16 cellular contexts compared by ENCODE assay signal in the genomic region with DNA sequence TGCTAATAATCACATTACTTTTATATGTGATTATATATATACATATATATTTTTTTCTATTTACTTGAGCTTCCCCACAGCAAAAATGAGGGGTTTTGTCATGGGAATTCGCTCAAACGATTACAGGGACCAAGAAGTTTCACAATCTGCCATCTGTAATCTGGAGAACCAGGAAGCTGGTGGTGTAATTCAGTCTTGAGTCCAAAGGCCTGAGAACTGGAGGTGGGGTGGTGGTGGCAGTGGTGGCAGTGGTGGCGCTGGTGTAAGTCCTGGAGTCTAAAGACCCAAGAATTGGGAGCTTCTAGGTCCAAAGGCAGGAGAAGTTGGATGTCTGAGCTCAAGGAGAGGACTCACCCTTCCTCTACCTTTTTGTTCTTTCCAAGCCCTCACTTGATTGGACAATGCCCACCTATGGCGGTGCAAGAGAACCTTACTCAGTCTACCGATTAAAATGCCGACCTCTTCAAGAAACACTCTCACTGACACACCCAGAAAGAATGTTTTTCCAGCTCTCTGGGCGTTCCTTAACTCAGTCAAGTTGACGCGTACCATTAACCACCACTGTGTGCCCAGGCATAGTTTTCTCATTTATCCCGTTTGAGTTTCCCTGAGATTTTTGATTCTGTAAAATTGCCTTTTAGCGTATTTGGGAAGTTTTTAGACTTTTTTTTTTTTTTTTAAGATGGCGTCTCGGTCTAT. TPM values are rescaled to one million over a fixed set of nuclear protein-coding genes. Genes with fewer than 3 reads are reported as not detected.
DNase-seq lines count a peak whose midpoint lies in the region; ATAC-seq and TF ChIP-seq lines count a peak whose summit lies in the region.
"Had no signal": no experiment of that assay in that cellular context is flagged by ENCODE, and none has a peak within 500 bp of the region (broad histone marks: within the 10 kb centered on the region; RNA-seq: fewer than 3 reads in every experiment).

No MANE protein-coding gene starts in this region.

- DNase-seq in NB4 (ENCODE audit: low read depth) (peak; percentile 16), nephron progenitor cell (no peak), suprapubic skin (ENCODE audit: low spot score in 2 of 2) (no peak)
- DNase-seq: activated naive CD8-positive, alpha-beta T cell treated with anti-CD3 and anti-CD28 coated beads, Interleukin-2, amount 10 ng/mL, durations not matched to agents 7 days and 5 days; cerebellar nuclear complex; NCI-H1048; NCI-H226; SK-N-SH; spleen; WERI-Rb-1 had no signal

- H3K4me1 ChIP-seq in suprapubic skin: peaks cover 10% of the 10 kb centered on the region

- H3K27ac ChIP-seq in suprapubic skin: no peak overlapping the region
- H3K27ac ChIP-seq: C4-2B, epithelial cell of prostate, WERI-Rb-1 had no signal

- TF ChIP-seq CTCF in NB4 (IDR thresholded peaks at IDR 0.05; ENCODE audit: low read depth, low read length): no peak
- no peak for TF ChIP-seq CTCF in nephron progenitor cell (IDR thresholded peaks at IDR 0.05)
- TF ChIP-seq CTCF in suprapubic skin (IDR thresholded peaks at IDR 0.05): no peak

- ATAC-seq in HG02981 (IDR thresholded peaks at IDR 0.05; ENCODE audit: unreplicated experiment): no peak
- ATAC-seq in GM21367 (IDR thresholded peaks at IDR 0.05; ENCODE audit: unreplicated experiment): no peak

- H3K27me3 Mint-ChIP-seq in dendritic cell treated with granulocyte-macrophage colony-stimulating factor and Interleukin-4, amounts not matched to agents 40 ng/mL and 50 ng/mL, for 4 days: no peaks in the 10 kb centered on the region
- H3K27me3 Mint-ChIP-seq in nephron progenitor cell (ENCODE audit: low read depth, poor library complexity): peaks cover 2% of the 10 kb centered on the region
- H3K27me3 Mint-ChIP-seq: activated naive CD8-positive, alpha-beta T cell treated with anti-CD3 and anti-CD28 coated beads, Interleukin-2, amount 10 ng/mL, durations not matched to agents 7 days and 5 days had no signal

- peaks cover 37% of the 10 kb centered on the region for H3K36me3 Mint-ChIP-seq in dendritic cell treated with granulocyte-macrophage colony-stimulating factor and Interleukin-4, amounts not matched to agents 40 ng/mL and 50 ng/mL, for 4 days (ENCODE audit: low read depth)
- H3K36me3 Mint-ChIP-seq in nephron progenitor cell (ENCODE audit: low read depth): peaks cover 21% of the 10 kb centered on the region

- H3K27ac Mint-ChIP-seq in dendritic cell treated with granulocyte-macrophage colony-stimulating factor and Interleukin-4, amounts not matched to agents 40 ng/mL and 50 ng/mL, for 4 days: peak overlapping the region; percentile 46
- H3K27ac Mint-ChIP-seq in nephron progenitor cell: peak overlapping the region; percentile 94

- no peak for TF ChIP-seq EP300 in suprapubic skin (IDR thresholded peaks at IDR 0.05)

- peaks cover 34% of the 10 kb centered on the region for H3K36me3 ChIP-seq in suprapubic skin

- no peaks in the 10 kb centered on the region for H3K9me3 ChIP-seq in suprapubic skin
- H3K9me3 ChIP-seq: SK-N-SH, spleen had no signal

- 91% methylated on average over 13 of the region's 13 CpGs for WGBS in suprapubic skin

- no peaks in the 10 kb centered on the region for H3K9me3 Mint-ChIP-seq in dendritic cell treated with granulocyte-macrophage colony-stimulating factor and Interleukin-4, amounts not matched to agents 40 ng/mL and 50 ng/mL, for 4 days
- no peaks in the 10 kb centered on the region for H3K9me3 Mint-ChIP-seq in nephron progenitor cell
- H3K9me3 Mint-ChIP-seq: activated naive CD8-positive, alpha-beta T cell treated with anti-CD3 and anti-CD28 coated beads, Interleukin-2, amount 10 ng/mL, durations not matched to agents 7 days and 5 days had no signal

- no peak overlapping the region for H3K4me3 Mint-ChIP-seq in dendritic cell treated with granulocyte-macrophage colony-stimulating factor and Interleukin-4, amounts not matched to agents 40 ng/mL and 50 ng/mL, for 4 days
- H3K4me3 Mint-ChIP-seq in nephron progenitor cell: no peak overlapping the region
- H3K4me3 Mint-ChIP-seq: activated naive CD8-positive, alpha-beta T cell treated with anti-CD3 and anti-CD28 coated beads, Interleukin-2, amount 10 ng/mL, durations not matched to agents 7 days and 5 days had no signal

- no peak overlapping the region for H3K4me3 ChIP-seq in NB4 (ENCODE audit: low read depth, low read length)
- no peak overlapping the region for H3K4me3 ChIP-seq in suprapubic skin
- H3K4me3 ChIP-seq: spleen had no signal

- intact Hi-C loops in dendritic cell treated with granulocyte-macrophage colony-stimulating factor and Interleukin-4, amounts not matched to agents 40 ng/mL and 50 ng/mL, for 4 days (cut with micrococcal nuclease): loop anchor here (2.0 kb wide), 1 partner anchor 73 kb away; no protein-coding TSS in a partner anchor

- TF ChIP-seq POLR2A in NB4 (IDR thresholded peaks at IDR 0.05; ENCODE audit: extremely low read depth, insufficient read length) (no peak), suprapubic skin (IDR thresholded peaks at IDR 0.05) (no peak)

- peaks cover 40% of the 10 kb centered on the region for H3K4me1 Mint-ChIP-seq in dendritic cell treated with granulocyte-macrophage colony-stimulating factor and Interleukin-4, amounts not matched to agents 40 ng/mL and 50 ng/mL, for 4 days (ENCODE audit: low read depth)
- H3K4me1 Mint-ChIP-seq in nephron progenitor cell: no peaks in the 10 kb centered on the region

- H3K27me3 ChIP-seq in suprapubic skin: no peaks in the 10 kb centered on the region
- H3K27me3 ChIP-seq: spleen had no signal

RNA-seq across cellular contexts. Expression of gene POLR2A, which starts 31.9 kb away (rescaled TPM):
- 100 to 1,000 TPM; 104 to 194 (median 140) TPM for total RNA-seq in suprapubic skin

RNA-seq across cellular contexts. Expression of gene TNFSF12, which starts 32.8 kb away (rescaled TPM):
- total RNA-seq in suprapubic skin: 10 to 100 TPM; 12.7 to 28.4 (median 18.0) TPM

RNA-seq across cellular contexts. Expression of gene SLC35G6, which starts 34.8 kb away (rescaled TPM):
- not detected for total RNA-seq in suprapubic skin
- total RNA-seq: activated naive CD8-positive, alpha-beta T cell treated with anti-CD3 and anti-CD28 coated beads, Interleukin-2, amount 10 ng/mL, durations not matched to agents 7 days and 5 days; spleen; subcutaneous adipose tissue had no signal

RNA-seq across cellular contexts. Expression of gene ZBTB4, which starts 36.6 kb away (rescaled TPM):
- 10 to 100 TPM; 36.1 to 65.7 (median 45.3) TPM for total RNA-seq in suprapubic skin

RNA-seq across cellular contexts. Expression of gene TNFSF13, which starts 42.5 kb away (rescaled TPM):
- total RNA-seq in suprapubic skin: 10 to 100 TPM in 3 of 4 donors, 1 to 10 TPM in 1; 9.6 to 26.6 (median 15.5) TPM
